ENCODE assay signal across 31 cellular contexts in the genomic region with DNA sequence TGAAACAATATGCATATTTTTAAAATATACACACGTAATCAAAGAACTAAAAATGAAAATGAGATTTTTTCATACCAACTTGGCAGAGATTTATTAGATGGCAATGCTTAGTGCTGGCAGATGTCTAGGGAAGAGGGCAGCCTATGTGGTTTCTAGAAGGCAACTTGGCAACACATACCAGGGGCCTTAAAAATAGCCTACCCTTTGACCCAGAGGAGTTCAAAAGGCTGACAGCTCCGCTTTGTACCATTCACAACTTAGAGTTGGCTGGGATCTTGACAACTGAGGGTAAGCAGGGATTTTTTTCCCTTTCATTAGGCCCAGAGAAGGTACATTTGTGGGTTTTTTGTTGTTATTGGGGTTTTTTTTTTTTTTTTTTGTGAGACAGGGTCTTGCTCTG. TPM values are rescaled to one million over a fixed set of nuclear protein-coding genes. Genes with fewer than 3 reads are reported as not detected.
"Had no signal": no experiment of that assay in that cellular context is flagged by ENCODE, and none has a peak within 500 bp of the region (broad histone marks: within the 10 kb centered on the region; RNA-seq: fewer than 3 reads in every experiment).

No MANE protein-coding gene starts in this region.

- ATAC-seq: T-cell had no signal

- DNase-seq: activated B cell treated with CpG ODN at 0.5 μM for 24 hours; activated CD4-positive, alpha-beta memory T cell treated with anti-CD3 and anti-CD28 coated beads, Interleukin-2, amount 10 ng/mL, durations not matched to agents 7 days and 5 days; activated CD4-positive, alpha-beta T cell treated with anti-CD3 and anti-CD28 coated beads for 1 hour; activated CD4-positive, alpha-beta T cell treated with anti-CD3 and anti-CD28 coated beads, Interleukin-2, amount 50 U/mL, for 1 hour; activated CD8-positive, alpha-beta memory T cell treated with anti-CD3 and anti-CD28 coated beads, Interleukin-2, amount 50 U/mL, for 48 hours; activated gamma-delta T cell; activated naive CD4-positive, alpha-beta T cell treated with anti-CD3 and anti-CD28 coated beads for 36 hours; activated naive CD8-positive, alpha-beta T cell treated with anti-CD3 and anti-CD28 coated beads for 36 hours; activated T-cell treated with anti-CD3 and anti-CD28 coated beads, Interleukin-2, amount 50 U/mL, for 1 hour; anterior cingulate cortex; caudate nucleus; IMR-90; KBM-7; NCI-H1092; NCI-H1417 treated with DMSO at 0.1 percent for 48 hours; NCI-H1694; NCI-H2029; NCI-H345; NCI-H510A; NCI-H526 treated with DMSO at 0.1 percent for 48 hours; NCI-H82; T-cell; T-helper 2 cell; T1000 had no signal

- H3K4me3 Mint-ChIP-seq: activated B cell treated with CpG ODN at 0.5 μM for 24 hours; activated CD4-positive, alpha-beta memory T cell treated with anti-CD3 and anti-CD28 coated beads, Interleukin-2, amount 10 ng/mL, durations not matched to agents 7 days and 5 days; activated naive CD4-positive, alpha-beta T cell treated with anti-CD3 and anti-CD28 coated beads for 36 hours; activated naive CD8-positive, alpha-beta T cell treated with anti-CD3 and anti-CD28 coated beads for 36 hours; T-cell had no signal

- H3K27ac ChIP-seq: SK-N-MC had no signal

- H3K27ac Mint-ChIP-seq: activated naive CD4-positive, alpha-beta T cell treated with anti-CD3 and anti-CD28 coated beads for 36 hours; T-cell had no signal

- FAIRE-seq: TTC549 had no signal

- H3K36me3 Mint-ChIP-seq: T-cell had no signal

- H3K9me3 Mint-ChIP-seq: activated B cell treated with CpG ODN at 0.5 μM for 24 hours; activated CD4-positive, alpha-beta memory T cell treated with anti-CD3 and anti-CD28 coated beads, Interleukin-2, amount 10 ng/mL, durations not matched to agents 7 days and 5 days; activated naive CD4-positive, alpha-beta T cell treated with anti-CD3 and anti-CD28 coated beads for 36 hours; activated naive CD8-positive, alpha-beta T cell treated with anti-CD3 and anti-CD28 coated beads for 36 hours; T-cell had no signal

- H3K4me3 ChIP-seq: SK-N-MC had no signal

RNA-seq across cellular contexts. Expression of a gene that starts 26.4 kb away (rescaled TPM):
- total RNA-seq: IMR-90, LHCN-M2, M059J had no signal

RNA-seq across cellular contexts. Expression of a gene that starts 44.5 kb away (rescaled TPM):
- total RNA-seq: activated B cell treated with CpG ODN at 0.5 μM for 24 hours; activated naive CD4-positive, alpha-beta T cell treated with anti-CD3 and anti-CD28 coated beads for 36 hours; activated naive CD8-positive, alpha-beta T cell treated with anti-CD3 and anti-CD28 coated beads for 36 hours; IMR-90; LHCN-M2; M059J; OCI-LY7; RPMI7951; T-cell had no signal
- polyA plus RNA-seq: adipose tissue, IMR-90 had no signal
